In genomic region chr5:115295775-115296129, GRCh38 we compare ENCODE assay signal across 8 cellular contexts. TPM values are rescaled to one million over a fixed set of nuclear protein-coding genes. Genes with fewer than 3 reads are reported as not detected.
DNase-seq lines count a peak whose midpoint lies in the region; ATAC-seq and TF ChIP-seq lines count a peak whose summit lies in the region.

No MANE protein-coding gene starts in this region.

- no peak overlapping the region for H2AK5ac ChIP-seq in trophoblast cell (ENCODE audit: low read length)

- no peaks in the 10 kb centered on the region for H3K79me1 ChIP-seq in trophoblast cell (ENCODE audit: low read length)

- no peak overlapping the region for H3K27ac ChIP-seq in trophoblast cell (ENCODE audit: low read depth, low read length)

- no peak for TF ChIP-seq CTCF in BJ (IDR thresholded peaks at IDR 0.05; ENCODE audit: insufficient read depth, low read depth, low read length)
- TF ChIP-seq CTCF in fibroblast of the aortic adventitia (IDR thresholded peaks at IDR 0.05; ENCODE audit: insufficient read depth, low read length): no peak

- no CpG with 5 or more reads among the region's 11 CpGs for WGBS in trophoblast cell (ENCODE audit: extremely low coverage, insufficient coverage, insufficient read length)

- peak overlapping the region; percentile 99 for H3K4me2 ChIP-seq in trophoblast cell (ENCODE audit: low read length)

- peaks cover 4% of the 10 kb centered on the region in 2 experiments for H3K4me1 ChIP-seq in trophoblast cell (ENCODE audit: control insufficient read depth in 1 of 2, insufficient read depth in 2 of 2, low read length in 2 of 2)

- H2BK5ac ChIP-seq in trophoblast cell (ENCODE audit: low read depth, low read length, poor library complexity): no peak overlapping the region

- no peak overlapping the region for H2BK120ac ChIP-seq in trophoblast cell (ENCODE audit: insufficient read depth, low read length, poor library complexity)

- POLR2A ChIA-PET in BJ (lab: Charles Lee): interaction anchor here (0.6 kb wide), 1 partner anchor 329 kb away, joined by 3 read pairs; no protein-coding TSS in a partner anchor

- ATAC-seq in GM21526 (IDR thresholded peaks at IDR 0.05; ENCODE audit: low FRiP score, unreplicated experiment): peak; percentile 39

- peak overlapping the region; percentile 40 for H4K8ac ChIP-seq in trophoblast cell (ENCODE audit: low read depth, low read length)

- CTCF ChIA-PET in BJ (lab: Yijun Ruan, JAX): interaction anchor here (1.1 to 4.6 kb wide), 4 partner anchors 9 to 292 kb away, joined by 3 to 24 read pairs (median 4); no protein-coding TSS in a partner anchor

- DNase-seq in BJ (ENCODE audit: low read depth) (no peak), SHP77 treated with DMSO at 0.1 percent for 48 hours (lab: John Stamatoyannopoulos, UW) (peak; percentile 52), fibroblast of the aortic adventitia (ENCODE audit: low read depth) (peak; percentile 4), trophoblast cell (no peak), HCEC 1CT (no peak), ACHN (no peak), pons (ENCODE audit: low spot score) (no peak)

- peak overlapping the region; percentile 16 for H4K12ac ChIP-seq in trophoblast cell (ENCODE audit: low read depth, low read length)

- H3K4ac ChIP-seq in trophoblast cell (ENCODE audit: low read depth, low read length): no peak overlapping the region

- no peak overlapping the region for H4K91ac ChIP-seq in trophoblast cell (ENCODE audit: low read depth, low read length)

- H2BK12ac ChIP-seq in trophoblast cell (ENCODE audit: low read length): no peak overlapping the region

- no peaks in the 10 kb centered on the region for H3K9me3 ChIP-seq in trophoblast cell (ENCODE audit: insufficient read depth, low read depth, low read length)

- H3K23ac ChIP-seq in trophoblast cell (ENCODE audit: low read length): no peak overlapping the region

- no peak overlapping the region for H3K18ac ChIP-seq in trophoblast cell (ENCODE audit: low read length)

- H3K27me3 ChIP-seq in BJ (ENCODE audit: control insufficient read depth, insufficient read depth, low read length) (no peaks in the 10 kb centered on the region), trophoblast cell (ENCODE audit: insufficient read depth, low read length) (no peaks in the 10 kb centered on the region)

- peak overlapping the region; percentile 83 for H3K4me3 ChIP-seq in BJ (ENCODE audit: low read depth, low read length)
- peak overlapping the region; percentile 85 for H3K4me3 ChIP-seq in fibroblast of the aortic adventitia (ENCODE audit: low read depth, low read length)
- peak overlapping the region; percentile 88 for H3K4me3 ChIP-seq in trophoblast cell (ENCODE audit: low read depth, low read length)

- H3K36me3 ChIP-seq in BJ (ENCODE audit: control insufficient read depth, insufficient read depth, low read length) (no peaks in the 10 kb centered on the region), trophoblast cell (ENCODE audit: control insufficient read depth in 1 of 2, insufficient read depth in 2 of 2, low read length in 2 of 2) (no peaks in the 10 kb centered on the region)

- peak overlapping the region; percentile 48 for H2AFZ ChIP-seq in trophoblast cell (ENCODE audit: insufficient read depth, low read length, poor library complexity)

- H3K14ac ChIP-seq in trophoblast cell (ENCODE audit: low read length): no peak overlapping the region

- peak overlapping the region; percentile 11 for H3K9ac ChIP-seq in trophoblast cell (ENCODE audit: low read length)

- in situ Hi-C loops in ACHN (cut with HindIII; ENCODE audit: low pct_ligation_motif_present, low pct_unique_long_range_greater_than_20kb, low sequenced_read_pairs): no loop called here

- no peaks in the 10 kb centered on the region for H3K79me2 ChIP-seq in trophoblast cell (ENCODE audit: control insufficient read depth, insufficient read depth, low read length, poor library complexity)

RNA-seq across cellular contexts. Expression of gene CCDC112, which starts 0.7 kb away (rescaled TPM):
- 0.40 and 1.1 TPM in 2 replicates for polyA plus RNA-seq in BJ (2011; rRNA removed)
- polyA minus RNA-seq in BJ (2011; rRNA and poly(A)+ RNA removed): 0.24 and 0.46 TPM in 2 replicates
- total RNA-seq in fibroblast of the aortic adventitia (ENCODE audit: low replicate concordance): 12.6 and 30.7 TPM in 2 replicates
- polyA plus RNA-seq in trophoblast cell (2013): 2.6 and 3.1 TPM in 2 replicates

RNA-seq across cellular contexts. Expression of gene PGGT1B, which starts 33.1 kb away (rescaled TPM):
- 2.1 and 4.5 TPM in 2 replicates for polyA plus RNA-seq in BJ (2011; rRNA removed)
- 13.0 and 15.2 TPM in 2 replicates for polyA minus RNA-seq in BJ (2011; rRNA and poly(A)+ RNA removed)
- 5.7 and 15.1 TPM in 2 replicates for total RNA-seq in fibroblast of the aortic adventitia (ENCODE audit: low replicate concordance)
- polyA plus RNA-seq in trophoblast cell (2013): 5.8 and 5.9 TPM in 2 replicates

Comparison
In these comparisons a context has a peak if more than half of its experiments do, and no peak if none do; other contexts are left out.
1. DNase-seq: peak in SHP77 treated with DMSO at 0.1 percent for 48 hours (single experiment) and fibroblast of the aortic adventitia (single experiment); none in BJ (single experiment), trophoblast cell (0 of 2), HCEC 1CT (single experiment), ACHN (single experiment) and pons (single experiment).
2. Peak in every context shown above with its lines, with median percentiles within 50 percentile points of each other: H3K4me3 ChIP-seq.